Comparison of ENCODE assay signal across 1 cellular context in the genomic region with DNA sequence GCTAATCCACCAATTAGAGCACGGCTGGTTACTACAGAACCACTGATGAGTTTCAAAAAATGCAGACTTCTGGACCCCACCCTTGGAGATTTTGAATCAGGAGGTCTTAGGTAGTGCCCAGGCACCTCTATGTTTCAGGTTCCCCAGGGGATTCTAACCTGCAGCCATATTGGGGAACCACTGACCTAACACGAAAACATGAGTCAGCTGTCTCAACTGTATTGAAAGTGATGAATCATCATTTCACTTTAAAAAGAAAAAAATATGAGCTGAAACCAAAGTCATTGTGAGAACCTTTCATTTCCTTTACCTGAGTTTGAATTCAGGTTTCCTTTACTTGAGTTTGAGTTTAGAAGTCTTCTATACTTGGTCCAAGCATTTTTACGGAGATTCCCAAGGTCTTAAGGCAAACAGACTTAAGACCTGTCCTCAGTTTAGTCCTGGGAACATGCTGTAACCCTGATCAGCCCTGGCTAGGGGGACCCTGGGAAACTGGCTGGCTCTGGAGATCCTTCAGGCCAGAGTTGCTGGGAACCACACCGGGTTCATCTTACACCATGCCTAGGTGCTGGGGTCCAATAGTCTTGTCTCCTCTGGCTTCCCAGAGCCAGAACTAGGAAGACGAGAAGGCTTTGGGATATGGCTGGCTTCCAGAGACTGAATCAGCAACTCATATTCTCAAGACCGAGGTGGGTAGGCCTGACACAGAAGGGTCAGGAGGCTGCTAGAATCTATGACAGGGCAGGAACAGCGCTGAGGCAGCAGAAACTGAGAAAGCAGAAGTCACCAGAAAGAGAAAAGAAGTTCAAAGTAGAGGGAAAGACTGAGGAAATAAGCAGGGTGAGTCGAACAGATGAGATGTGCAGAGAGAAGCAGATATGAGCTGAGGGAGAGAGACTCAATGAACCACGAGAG.
TF ChIP-seq lines count a peak whose summit lies in the region.

No MANE protein-coding gene starts in this region.

TF ChIP-seq in GM12878, 131 proteins besides CTCF, POLR2A, EP300 and RAD21 (continues in another document):
- TF ChIP-seq POLR2AphosphoS2 (IDR thresholded peaks at IDR 0.05; ENCODE audit: low read depth, low read length) (no peak), TCF3 (IDR thresholded peaks at IDR 0.05; ENCODE audit: borderline replicate concordance, insufficient read depth, low read depth, low read length) (no peak), POU2F2 (IDR thresholded peaks at IDR 0.05; ENCODE audit: borderline replicate concordance, low read depth, low read length) (no peak), JUNB (IDR thresholded peaks at IDR 0.05) (peak; percentile 88), NFIC (IDR thresholded peaks at IDR 0.05; ENCODE audit: low read depth, low read length) (peak; percentile 95), SUPT20H (IDR thresholded peaks at IDR 0.05; ENCODE audit: borderline replicate concordance, control insufficient read depth, low read depth, low read length) (no peak), YBX1 (IDR thresholded peaks at IDR 0.05) (peak; percentile 70; the same call in 1 of the 2 replicates), SMARCA5 (IDR thresholded peaks at IDR 0.05) (no peak; the same call in none of the 2 replicates), ASH2L (IDR thresholded peaks at IDR 0.05; ENCODE audit: borderline replicate concordance, low read depth) (peak; percentile 95), SP1 (IDR thresholded peaks at IDR 0.05; ENCODE audit: low read depth, low read length) (no peak), MYB (IDR thresholded peaks at IDR 0.05; ENCODE audit: borderline replicate concordance, low read depth, low read length) (no peak), PML (IDR thresholded peaks at IDR 0.05; ENCODE audit: low read length) (no peak; the same call in none of the 2 replicates), SPI1 (IDR thresholded peaks at IDR 0.05; ENCODE audit: borderline replicate concordance, insufficient read depth, low read depth, low read length) (peak; percentile 89), RCOR1 (conservative IDR thresholded peaks at IDR 0.05; ENCODE audit: low read depth, low read length) (0 out of 2 replicates have a peak, but pooled peaks have one; percentile 14), POLR2AphosphoS5 (IDR thresholded peaks at IDR 0.05; ENCODE audit: low read length) (0 out of 2 replicates have a peak, but pooled peaks have one; percentile 39), ZSCAN29 (IDR thresholded peaks at IDR 0.05) (no peak), RELA (IDR thresholded peaks at IDR 0.05; ENCODE audit: borderline replicate concordance, partially characterized antibody) (no peak), SIN3A (IDR thresholded peaks at IDR 0.05; ENCODE audit: low read depth, low read length) (0 out of 2 replicates have a peak, but pooled peaks have one; percentile 13), JUND (IDR thresholded peaks at IDR 0.05; ENCODE audit: low read depth, low read length) (peak; percentile 60; the same call in 1 of the 2 replicates), MYC (IDR thresholded peaks at IDR 0.05; ENCODE audit: insufficient read depth, insufficient read length, insufficient replicate concordance, low read length, severe bottlenecking) (no peak), NR2C1 (IDR thresholded peaks at IDR 0.05) (no peak), PAX8 (IDR thresholded peaks at IDR 0.05) (no peak), ZNF622 (IDR thresholded peaks at IDR 0.05) (no peak), FOS (IDR thresholded peaks at IDR 0.05; ENCODE audit: borderline replicate concordance, extremely low read depth, insufficient read length) (no peak), CHD2 (IDR thresholded peaks at IDR 0.05; ENCODE audit: borderline replicate concordance, low read depth, low read length) (no peak), HDAC2 (IDR thresholded peaks at IDR 0.05) (no peak), TARDBP (IDR thresholded peaks at IDR 0.05; ENCODE audit: borderline replicate concordance) (no peak), SMAD1 (IDR thresholded peaks at IDR 0.05; ENCODE audit: low read depth, partially characterized antibody) (no peak)
- TF ChIP-seq, protein P1, sequence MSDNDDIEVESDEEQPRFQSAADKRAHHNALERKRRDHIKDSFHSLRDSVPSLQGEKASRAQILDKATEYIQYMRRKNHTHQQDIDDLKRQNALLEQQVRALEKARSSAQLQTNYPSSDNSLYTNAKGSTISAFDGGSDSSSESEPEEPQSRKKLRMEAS (IDR thresholded peaks at IDR 0.05; ENCODE audit: low read depth, low read length) = no peak
- TF ChIP-seq, protein P2, sequence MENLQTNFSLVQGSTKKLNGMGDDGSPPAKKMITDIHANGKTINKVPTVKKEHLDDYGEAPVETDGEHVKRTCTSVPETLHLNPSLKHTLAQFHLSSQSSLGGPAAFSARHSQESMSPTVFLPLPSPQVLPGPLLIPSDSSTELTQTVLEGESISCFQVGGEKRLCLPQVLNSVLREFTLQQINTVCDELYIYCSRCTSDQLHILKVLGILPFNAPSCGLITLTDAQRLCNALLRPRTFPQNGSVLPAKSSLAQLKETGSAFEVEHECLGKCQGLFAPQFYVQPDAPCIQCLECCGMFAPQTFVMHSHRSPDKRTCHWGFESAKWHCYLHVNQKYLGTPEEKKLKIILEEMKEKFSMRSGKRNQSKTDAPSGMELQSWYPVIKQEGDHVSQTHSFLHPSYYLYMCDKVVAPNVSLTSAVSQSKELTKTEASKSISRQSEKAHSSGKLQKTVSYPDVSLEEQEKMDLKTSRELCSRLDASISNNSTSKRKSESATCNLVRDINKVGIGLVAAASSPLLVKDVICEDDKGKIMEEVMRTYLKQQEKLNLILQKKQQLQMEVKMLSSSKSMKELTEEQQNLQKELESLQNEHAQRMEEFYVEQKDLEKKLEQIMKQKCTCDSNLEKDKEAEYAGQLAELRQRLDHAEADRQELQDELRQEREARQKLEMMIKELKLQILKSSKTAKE (IDR thresholded peaks at IDR 0.05; ENCODE audit: low read depth, poor library complexity, severe bottlenecking) = peak; percentile 90
- TF ChIP-seq, protein P3, sequence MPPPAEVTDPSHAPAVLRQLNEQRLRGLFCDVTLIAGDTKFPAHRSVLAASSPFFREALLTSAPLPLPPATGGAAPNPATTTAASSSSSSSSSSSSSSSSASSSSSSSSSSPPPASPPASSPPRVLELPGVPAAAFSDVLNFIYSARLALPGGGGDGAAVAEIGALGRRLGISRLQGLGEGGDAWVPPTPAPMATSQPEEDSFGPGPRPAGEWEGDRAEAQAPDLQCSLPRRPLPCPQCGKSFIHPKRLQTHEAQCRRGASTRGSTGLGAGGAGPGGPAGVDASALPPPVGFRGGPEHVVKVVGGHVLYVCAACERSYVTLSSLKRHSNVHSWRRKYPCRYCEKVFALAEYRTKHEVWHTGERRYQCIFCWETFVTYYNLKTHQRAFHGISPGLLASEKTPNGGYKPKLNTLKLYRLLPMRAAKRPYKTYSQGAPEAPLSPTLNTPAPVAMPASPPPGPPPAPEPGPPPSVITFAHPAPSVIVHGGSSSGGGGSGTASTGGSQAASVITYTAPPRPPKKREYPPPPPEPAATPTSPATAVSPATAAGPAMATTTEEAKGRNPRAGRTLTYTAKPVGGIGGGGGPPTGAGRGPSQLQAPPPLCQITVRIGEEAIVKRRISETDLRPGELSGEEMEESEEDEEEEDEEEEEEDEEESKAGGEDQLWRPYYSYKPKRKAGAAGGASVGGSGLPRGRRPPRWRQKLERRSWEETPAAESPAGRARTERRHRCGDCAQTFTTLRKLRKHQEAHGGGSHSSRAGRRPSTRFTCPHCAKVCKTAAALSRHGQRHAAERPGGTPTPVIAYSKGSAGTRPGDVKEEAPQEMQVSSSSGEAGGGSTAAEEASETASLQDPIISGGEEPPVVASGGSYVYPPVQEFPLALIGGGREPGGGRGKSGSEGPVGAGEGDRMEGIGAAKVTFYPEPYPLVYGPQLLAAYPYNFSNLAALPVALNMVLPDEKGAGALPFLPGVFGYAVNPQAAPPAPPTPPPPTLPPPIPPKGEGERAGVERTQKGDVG (CRISPR knock-in tag; IDR thresholded peaks at IDR 0.05) = no peak
- TF ChIP-seq, protein P4, sequence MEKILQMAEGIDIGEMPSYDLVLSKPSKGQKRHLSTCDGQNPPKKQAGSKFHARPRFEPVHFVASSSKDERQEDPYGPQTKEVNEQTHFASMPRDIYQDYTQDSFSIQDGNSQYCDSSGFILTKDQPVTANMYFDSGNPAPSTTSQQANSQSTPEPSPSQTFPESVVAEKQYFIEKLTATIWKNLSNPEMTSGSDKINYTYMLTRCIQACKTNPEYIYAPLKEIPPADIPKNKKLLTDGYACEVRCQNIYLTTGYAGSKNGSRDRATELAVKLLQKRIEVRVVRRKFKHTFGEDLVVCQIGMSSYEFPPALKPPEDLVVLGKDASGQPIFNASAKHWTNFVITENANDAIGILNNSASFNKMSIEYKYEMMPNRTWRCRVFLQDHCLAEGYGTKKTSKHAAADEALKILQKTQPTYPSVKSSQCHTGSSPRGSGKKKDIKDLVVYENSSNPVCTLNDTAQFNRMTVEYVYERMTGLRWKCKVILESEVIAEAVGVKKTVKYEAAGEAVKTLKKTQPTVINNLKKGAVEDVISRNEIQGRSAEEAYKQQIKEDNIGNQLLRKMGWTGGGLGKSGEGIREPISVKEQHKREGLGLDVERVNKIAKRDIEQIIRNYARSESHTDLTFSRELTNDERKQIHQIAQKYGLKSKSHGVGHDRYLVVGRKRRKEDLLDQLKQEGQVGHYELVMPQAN (conservative IDR thresholded peaks at IDR 0.05) = no peak
- TF ChIP-seq, protein P5, sequence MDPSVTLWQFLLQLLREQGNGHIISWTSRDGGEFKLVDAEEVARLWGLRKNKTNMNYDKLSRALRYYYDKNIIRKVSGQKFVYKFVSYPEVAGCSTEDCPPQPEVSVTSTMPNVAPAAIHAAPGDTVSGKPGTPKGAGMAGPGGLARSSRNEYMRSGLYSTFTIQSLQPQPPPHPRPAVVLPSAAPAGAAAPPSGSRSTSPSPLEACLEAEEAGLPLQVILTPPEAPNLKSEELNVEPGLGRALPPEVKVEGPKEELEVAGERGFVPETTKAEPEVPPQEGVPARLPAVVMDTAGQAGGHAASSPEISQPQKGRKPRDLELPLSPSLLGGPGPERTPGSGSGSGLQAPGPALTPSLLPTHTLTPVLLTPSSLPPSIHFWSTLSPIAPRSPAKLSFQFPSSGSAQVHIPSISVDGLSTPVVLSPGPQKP (IDR thresholded peaks at IDR 0.05; ENCODE audit: low read depth, low read length) = no peak
- TF ChIP-seq, protein P6, sequence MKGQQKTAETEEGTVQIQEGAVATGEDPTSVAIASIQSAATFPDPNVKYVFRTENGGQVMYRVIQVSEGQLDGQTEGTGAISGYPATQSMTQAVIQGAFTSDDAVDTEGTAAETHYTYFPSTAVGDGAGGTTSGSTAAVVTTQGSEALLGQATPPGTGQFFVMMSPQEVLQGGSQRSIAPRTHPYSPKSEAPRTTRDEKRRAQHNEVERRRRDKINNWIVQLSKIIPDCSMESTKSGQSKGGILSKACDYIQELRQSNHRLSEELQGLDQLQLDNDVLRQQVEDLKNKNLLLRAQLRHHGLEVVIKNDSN (IDR thresholded peaks at IDR 0.05; ENCODE audit: borderline replicate concordance, extremely low read length, insufficient read depth, low read depth, low read length) = no peak
- TF ChIP-seq, protein P7, sequence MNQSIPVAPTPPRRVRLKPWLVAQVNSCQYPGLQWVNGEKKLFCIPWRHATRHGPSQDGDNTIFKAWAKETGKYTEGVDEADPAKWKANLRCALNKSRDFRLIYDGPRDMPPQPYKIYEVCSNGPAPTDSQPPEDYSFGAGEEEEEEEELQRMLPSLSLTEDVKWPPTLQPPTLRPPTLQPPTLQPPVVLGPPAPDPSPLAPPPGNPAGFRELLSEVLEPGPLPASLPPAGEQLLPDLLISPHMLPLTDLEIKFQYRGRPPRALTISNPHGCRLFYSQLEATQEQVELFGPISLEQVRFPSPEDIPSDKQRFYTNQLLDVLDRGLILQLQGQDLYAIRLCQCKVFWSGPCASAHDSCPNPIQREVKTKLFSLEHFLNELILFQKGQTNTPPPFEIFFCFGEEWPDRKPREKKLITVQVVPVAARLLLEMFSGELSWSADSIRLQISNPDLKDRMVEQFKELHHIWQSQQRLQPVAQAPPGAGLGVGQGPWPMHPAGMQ (IDR thresholded peaks at IDR 0.05; ENCODE audit: borderline replicate concordance) = no peak
- TF ChIP-seq, protein P8, sequence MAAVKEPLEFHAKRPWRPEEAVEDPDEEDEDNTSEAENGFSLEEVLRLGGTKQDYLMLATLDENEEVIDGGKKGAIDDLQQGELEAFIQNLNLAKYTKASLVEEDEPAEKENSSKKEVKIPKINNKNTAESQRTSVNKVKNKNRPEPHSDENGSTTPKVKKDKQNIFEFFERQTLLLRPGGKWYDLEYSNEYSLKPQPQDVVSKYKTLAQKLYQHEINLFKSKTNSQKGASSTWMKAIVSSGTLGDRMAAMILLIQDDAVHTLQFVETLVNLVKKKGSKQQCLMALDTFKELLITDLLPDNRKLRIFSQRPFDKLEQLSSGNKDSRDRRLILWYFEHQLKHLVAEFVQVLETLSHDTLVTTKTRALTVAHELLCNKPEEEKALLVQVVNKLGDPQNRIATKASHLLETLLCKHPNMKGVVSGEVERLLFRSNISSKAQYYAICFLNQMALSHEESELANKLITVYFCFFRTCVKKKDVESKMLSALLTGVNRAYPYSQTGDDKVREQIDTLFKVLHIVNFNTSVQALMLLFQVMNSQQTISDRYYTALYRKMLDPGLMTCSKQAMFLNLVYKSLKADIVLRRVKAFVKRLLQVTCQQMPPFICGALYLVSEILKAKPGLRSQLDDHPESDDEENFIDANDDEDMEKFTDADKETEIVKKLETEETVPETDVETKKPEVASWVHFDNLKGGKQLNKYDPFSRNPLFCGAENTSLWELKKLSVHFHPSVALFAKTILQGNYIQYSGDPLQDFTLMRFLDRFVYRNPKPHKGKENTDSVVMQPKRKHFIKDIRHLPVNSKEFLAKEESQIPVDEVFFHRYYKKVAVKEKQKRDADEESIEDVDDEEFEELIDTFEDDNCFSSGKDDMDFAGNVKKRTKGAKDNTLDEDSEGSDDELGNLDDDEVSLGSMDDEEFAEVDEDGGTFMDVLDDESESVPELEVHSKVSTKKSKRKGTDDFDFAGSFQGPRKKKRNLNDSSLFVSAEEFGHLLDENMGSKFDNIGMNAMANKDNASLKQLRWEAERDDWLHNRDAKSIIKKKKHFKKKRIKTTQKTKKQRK (IDR thresholded peaks at IDR 0.05; ENCODE audit: low read depth, low read length) = no peak
